In genomic region chr2:25523060-25523459, GRCh38 we compare ENCODE assay signal across 28 cellular contexts.
"Had no signal": no experiment of that assay in that cellular context is flagged by ENCODE, and none has a peak within 500 bp of the region (broad histone marks: within the 10 kb centered on the region; RNA-seq: fewer than 3 reads in every experiment).

No MANE protein-coding gene starts in this region.

- H3K27ac Mint-ChIP-seq: progenitor cell of endocrine pancreas; stimulated activated naive B cell treated with anti-CD40 and anti-IgM and Interleukin-4, amounts not matched to agents 10 μg/mL and 1 μg/mL and 100 μg/mL, for 72 hours had no signal

- H3K4me1 ChIP-seq: parathyroid adenoma, uterus had no signal

- H3K27ac ChIP-seq: neutrophil, parathyroid adenoma, thoracic aorta, tibial nerve had no signal

- H3K27me3 Mint-ChIP-seq: effector memory CD8-positive, alpha-beta T cell; memory B cell; natural killer cell treated with Interleukin-12 subunit alpha and Interleukin-12 subunit beta and Interleukin-15 and Interleukin-18, amount 100 ng/mL, for 72 hours; progenitor cell of endocrine pancreas; stimulated activated naive B cell treated with anti-CD40 and anti-IgM and Interleukin-4, amounts not matched to agents 10 μg/mL and 1 μg/mL and 100 μg/mL, for 72 hours; stimulated activated naive CD8-positive, alpha-beta T cell treated with anti-CD3 and anti-CD28 coated beads, Interleukin-15, Interleukin-2, amounts not matched to agents 100 ng/mL and 50 ng/mL, for 24 hours had no signal

- H3K36me3 ChIP-seq: esophagus squamous epithelium, neutrophil, right lobe of liver, thoracic aorta, tibial nerve, upper lobe of left lung, uterus had no signal

- H3K9me3 Mint-ChIP-seq: effector memory CD8-positive, alpha-beta T cell; immature natural killer cell; memory B cell; natural killer cell treated with Interleukin-12 subunit alpha and Interleukin-12 subunit beta and Interleukin-15 and Interleukin-18, amount 100 ng/mL, for 72 hours; neural crest cell; stimulated activated naive B cell treated with anti-CD40 and anti-IgM and Interleukin-4, amounts not matched to agents 10 μg/mL and 1 μg/mL and 100 μg/mL, for 72 hours; stimulated activated naive CD8-positive, alpha-beta T cell treated with anti-CD3 and anti-CD28 coated beads, Interleukin-15, Interleukin-2, amounts not matched to agents 100 ng/mL and 50 ng/mL, for 24 hours had no signal

- H3K27me3 ChIP-seq: esophagus squamous epithelium, neutrophil, right lobe of liver, tibial nerve, upper lobe of left lung, uterus had no signal

- H3K9me3 ChIP-seq: esophagus squamous epithelium, neutrophil, right lobe of liver, thoracic aorta, tibial nerve, upper lobe of left lung, uterus had no signal

- H3K36me3 Mint-ChIP-seq: immature natural killer cell; memory B cell; natural killer cell treated with Interleukin-12 subunit alpha and Interleukin-12 subunit beta and Interleukin-15 and Interleukin-18, amount 100 ng/mL, for 72 hours; stimulated activated naive B cell treated with anti-CD40 and anti-IgM and Interleukin-4, amounts not matched to agents 10 μg/mL and 1 μg/mL and 100 μg/mL, for 72 hours had no signal

- ATAC-seq: effector memory CD8-positive, alpha-beta T cell; left colon; left ventricle myocardium superior; natural killer cell treated with Interleukin-12 subunit alpha and Interleukin-12 subunit beta and Interleukin-15 and Interleukin-18, amount 100 ng/mL, for 72 hours; stimulated activated naive B cell treated with anti-CD40 and anti-IgM and Interleukin-4, amounts not matched to agents 10 μg/mL and 1 μg/mL and 100 μg/mL, for 72 hours had no signal

- DNase-seq: cortex of kidney; effector memory CD8-positive, alpha-beta T cell; erythroblast; esophagus squamous epithelium; foreskin melanocyte; hypothalamus; immature natural killer cell; islet precursor cell; kidney glomerular epithelial cell; left colon; left ventricle myocardium superior; right lobe of liver; small intestine; stimulated activated CD4-positive, alpha-beta T cell treated with anti-CD3 and anti-CD28 coated beads, Interleukin-15, amount 100 ng/mL, for 24 hours; stimulated activated CD4-positive, alpha-beta T cell treated with anti-CD3 and anti-CD28 coated beads, Interleukin-2, amount 100 ng/mL, for 48 hours; stimulated activated naive B cell treated with anti-CD40 and anti-IgM and Interleukin-4, amounts not matched to agents 10 μg/mL and 1 μg/mL and 100 μg/mL, for 72 hours; upper lobe of left lung; uterus had no signal

- H3K4me3 ChIP-seq: lung had no signal

- H3K4me3 Mint-ChIP-seq: memory B cell; neural crest cell; stimulated activated naive B cell treated with anti-CD40 and anti-IgM and Interleukin-4, amounts not matched to agents 10 μg/mL and 1 μg/mL and 100 μg/mL, for 72 hours; stimulated activated naive CD8-positive, alpha-beta T cell treated with anti-CD3 and anti-CD28 coated beads, Interleukin-15, Interleukin-2, amounts not matched to agents 100 ng/mL and 50 ng/mL, for 24 hours had no signal
